In genomic region chr11:119380160-119380815, GRCh38 we compare ENCODE assay signal across 13 cellular contexts. TPM values are rescaled to one million over a fixed set of nuclear protein-coding genes. Genes with fewer than 3 reads are reported as not detected.
A peak's percentile ranks its signal among the peaks of the same experiment; 100 is the strongest.
DNase-seq lines count a peak whose midpoint lies in the region; ATAC-seq, FAIRE-seq and TF ChIP-seq lines count a peak whose summit lies in the region.
"Had no signal": no experiment of that assay in that cellular context is flagged by ENCODE, and none has a peak within 500 bp of the region (broad histone marks: within the 10 kb centered on the region; RNA-seq: fewer than 3 reads in every experiment).

No MANE protein-coding gene starts in this region.

- FAIRE-seq in RCC 7860 (lab: Jason Lieb, UNC) (no peak), H54 (lab: Jason Lieb, UNC) (no peak)
- FAIRE-seq: D721Med had no signal

- in situ Hi-C loops in HAP-1 (cut with MboI; ENCODE audit: low sequenced_read_pairs) = loop anchor here (10.0 kb wide), 1 partner anchor 55 kb away; no protein-coding TSS in a partner anchor

- H3K9me3 ChIP-seq in HAP-1 = no peaks in the 10 kb centered on the region; the same call in 1 of the 2 replicates
- H3K9me3 ChIP-seq in iPS-18a (ENCODE audit: control insufficient read depth, low read depth, low read length) = no peaks in the 10 kb centered on the region
- no peaks in the 10 kb centered on the region for H3K9me3 ChIP-seq in skeletal muscle tissue (ENCODE audit: control insufficient read depth in 3 of 3, low read length in 3 of 3)

- TF ChIP-seq CTCF in GM10248 (IDR thresholded peaks at IDR 0.05; ENCODE audit: control extremely low read depth, extremely low read depth, low read depth, missing control alignments) = no peak

- H3K36me3 ChIP-seq in HAP-1 (replicated peaks) (no peaks in the 10 kb centered on the region), iPS-18a (ENCODE audit: control insufficient read depth, low read depth, low read length) (no peaks in the 10 kb centered on the region), skeletal muscle tissue (ENCODE audit: control insufficient read depth in 3 of 3, insufficient read depth in 3 of 3, low read length in 3 of 3) (peaks cover 0 to 10% (median 0%) of the 10 kb centered on the region in 3 donors)

- POLR2A ChIA-PET in GM10248 (lab: Yijun Ruan, JAX) = no interaction called here

- H3K4me3 ChIP-seq in HAP-1 = peak overlapping the region; percentile 42
- H3K4me3 ChIP-seq in iPS-18a (ENCODE audit: low read length) = peak overlapping the region; percentile 84
- peak overlapping the region; percentile 67 to 89 (median 84) for H3K4me3 ChIP-seq in skeletal muscle tissue (ENCODE audit: low read length in 3 of 3)

- H3K9ac ChIP-seq in iPS-18a (ENCODE audit: low read length) (no peak overlapping the region), skeletal muscle tissue (ENCODE audit: low read depth in 1 of 3, low read length in 3 of 3) (peak overlapping the region; percentile 78 to 90 (median 85))

- no peak for TF ChIP-seq POLR2A in H54 (IDR thresholded peaks at IDR 0.05; ENCODE audit: low read depth, low read length)

- H3K4me1 ChIP-seq in HAP-1 = peaks cover 15% of the 10 kb centered on the region
- H3K4me1 ChIP-seq in iPS-18a (ENCODE audit: control insufficient read depth, low read depth, low read length) = peaks cover 42% of the 10 kb centered on the region
- peaks cover 47 to 55% (median 48%) of the 10 kb centered on the region in 3 donors for H3K4me1 ChIP-seq in skeletal muscle tissue (ENCODE audit: control insufficient read depth in 3 of 3, insufficient read depth in 3 of 3, low read length in 3 of 3)

- ATAC-seq in GM18861 (IDR thresholded peaks at IDR 0.05; ENCODE audit: unreplicated experiment) = no peak

- H3K27ac ChIP-seq in iPS-18a (ENCODE audit: low read length) (no peak overlapping the region), skeletal muscle tissue (ENCODE audit: low read depth, low read length) (peak overlapping the region; percentile 100)

- peak in 1 of 2 experiments; percentile 6 for DNase-seq in HAP-1 (ENCODE audit: low spot score in 2 of 2)
- peak; percentile 45 for DNase-seq in OCI-M1 (lab: John Stamatoyannopoulos, UW)
- no peak for DNase-seq in RCC 7860 (ENCODE audit: low spot score)
- no peak for DNase-seq in H54 (ENCODE audit: insufficient read length, low spot score)
- DNase-seq in GM10248 (ENCODE audit: extremely low spot score) = no peak
- DNase-seq: activated CD4-positive, alpha-beta T cell treated with anti-CD3 and anti-CD28 coated beads, Interleukin-2, amount 10 ng/mL, durations not matched to agents 7 days and 5 days; activated gamma-delta T cell treated with Interleukin-2 at 50 U/mL for 16 hours; NCI-H446 treated with DMSO at 0.1 percent for 48 hours had no signal

- CTCF ChIA-PET in GM10248 (lab: Yijun Ruan, JAX) = interaction anchor here (1.0 to 5.9 kb wide), 12 partner anchors 10 to 59 kb away, joined by 3 to 64 read pairs (median 6); no protein-coding TSS in a partner anchor

- no peaks in the 10 kb centered on the region for H3K27me3 ChIP-seq in HAP-1 (ENCODE audit: low read depth)
- peaks cover 14% of the 10 kb centered on the region for H3K27me3 ChIP-seq in iPS-18a (ENCODE audit: control insufficient read depth, insufficient read depth, low read length)
- no peaks in the 10 kb centered on the region for H3K27me3 ChIP-seq in skeletal muscle tissue (ENCODE audit: control insufficient read depth in 3 of 3, insufficient read depth in 3 of 3, low read length in 3 of 3)

RNA-seq across cellular contexts. Expression of gene USP2, which starts 1.2 kb away (rescaled TPM):
- 8.9 TPM for total RNA-seq in skeletal muscle tissue

RNA-seq across cellular contexts. Expression of gene MFRP, which starts 33.8 kb away (rescaled TPM):
- not detected for total RNA-seq in skeletal muscle tissue
- total RNA-seq: activated CD4-positive, alpha-beta T cell treated with anti-CD3 and anti-CD28 coated beads, Interleukin-2, amount 10 ng/mL, durations not matched to agents 7 days and 5 days; M059J had no signal

RNA-seq across cellular contexts. Expression of gene C1QTNF5, which starts 39.6 kb away (rescaled TPM):
- total RNA-seq in skeletal muscle tissue = 17.2 TPM
- total RNA-seq: activated CD4-positive, alpha-beta T cell treated with anti-CD3 and anti-CD28 coated beads, Interleukin-2, amount 10 ng/mL, durations not matched to agents 7 days and 5 days had no signal

RNA-seq across cellular contexts. Expression of gene THY1, which starts 42.7 kb away (rescaled TPM):
- 19.8 TPM for total RNA-seq in skeletal muscle tissue

RNA-seq across cellular contexts. Expression of gene RNF26, which starts 46.0 kb away (rescaled TPM):
- total RNA-seq in skeletal muscle tissue = 2.1 TPM
